In genomic region chr2:50484371-50484770, GRCh38 we compare ENCODE assay signal across 23 cellular contexts.
"Had no signal": no experiment of that assay in that cellular context is flagged by ENCODE, and none has a peak within 500 bp of the region (broad histone marks: within the 10 kb centered on the region; RNA-seq: fewer than 3 reads in every experiment).

No MANE protein-coding gene starts in this region.

- H3K9me3 ChIP-seq: colonic mucosa, esophagus muscularis mucosa, esophagus squamous epithelium, gastrocnemius medialis, gastroesophageal sphincter, heart left ventricle, heart right ventricle had no signal

- H3K27ac ChIP-seq: colonic mucosa, coronary artery, dorsolateral prefrontal cortex, epithelial cell of prostate, esophagus muscularis mucosa, esophagus squamous epithelium, foreskin keratinocyte, gastrocnemius medialis, gastroesophageal sphincter, heart left ventricle, heart right ventricle had no signal

- H3K4me3 ChIP-seq: colonic mucosa, coronary artery, dorsolateral prefrontal cortex, esophagus muscularis mucosa, esophagus squamous epithelium, gastrocnemius medialis, gastroesophageal sphincter, heart left ventricle, heart right ventricle had no signal

- DNase-seq: colonic mucosa; cortex of kidney; dermis blood vessel endothelial cell; dorsolateral prefrontal cortex; effector CD4-positive, alpha-beta T cell; effector CD8-positive, alpha-beta T cell; effector memory CD4-positive, alpha-beta T cell; effector memory CD8-positive, alpha-beta T cell; endodermal cell; erythroblast; esophagus squamous epithelium; foreskin fibroblast; foreskin keratinocyte; foreskin melanocyte; gastrocnemius medialis; glutamatergic neuron; head of caudate nucleus; heart left ventricle; heart right ventricle had no signal

- H3K4me1 ChIP-seq: colonic mucosa, esophagus squamous epithelium, foreskin keratinocyte, gastrocnemius medialis, heart left ventricle, heart right ventricle had no signal

- H3K27me3 ChIP-seq: colonic mucosa, dorsolateral prefrontal cortex, esophagus muscularis mucosa, esophagus squamous epithelium, foreskin keratinocyte, gastrocnemius medialis, gastroesophageal sphincter, heart left ventricle had no signal

- H3K36me3 ChIP-seq: colonic mucosa, esophagus muscularis mucosa, esophagus squamous epithelium, gastrocnemius medialis, gastroesophageal sphincter, heart left ventricle, heart right ventricle had no signal
